In genomic region chr17:73715714-73716113, GRCh38 we compare ENCODE assay signal across 14 cellular contexts.
DNase-seq lines count a peak whose midpoint lies in the region; ATAC-seq and TF ChIP-seq lines count a peak whose summit lies in the region.
"Had no signal": no experiment of that assay in that cellular context is flagged by ENCODE, and none has a peak within 500 bp of the region (broad histone marks: within the 10 kb centered on the region; RNA-seq: fewer than 3 reads in every experiment).

No MANE protein-coding gene starts in this region.

- H3K27ac ChIP-seq in GM23338 (ENCODE audit: low read depth): no peak overlapping the region
- H3K27ac ChIP-seq in neural cell (ENCODE audit: low read length): peak overlapping the region; percentile 16
- H3K27ac ChIP-seq: C4-2B had no signal

- H3K79me2 ChIP-seq in GM23338 (replicated peaks; ENCODE audit: insufficient read depth) (no peaks in the 10 kb centered on the region), neural cell (replicated peaks; ENCODE audit: insufficient read depth, low read length) (no peaks in the 10 kb centered on the region)

- TF ChIP-seq EP300 in neural cell (conservative IDR thresholded peaks at IDR 0.05; ENCODE audit: poor library complexity, severe bottlenecking): no peak

- H3K9me3 Mint-ChIP-seq in GM23338 (no peaks in the 10 kb centered on the region), glutamatergic neuron (ENCODE audit: unreplicated experiment) (peaks cover 17% of the 10 kb centered on the region)
- H3K9me3 Mint-ChIP-seq: CD8-positive, alpha-beta T cell had no signal

- H3F3A ChIP-seq in GM23338 (replicated peaks; ENCODE audit: low read depth) (no peaks in the 10 kb centered on the region), neural cell (ENCODE audit: insufficient read depth, low read length, poor library complexity, severe bottlenecking) (no peaks in the 10 kb centered on the region)

- H4K20me1 ChIP-seq in GM23338 (replicated peaks; ENCODE audit: insufficient read depth) (no peaks in the 10 kb centered on the region), neural cell (ENCODE audit: insufficient read depth) (no peaks in the 10 kb centered on the region)

- H3K27me3 ChIP-seq in GM23338 (ENCODE audit: insufficient read depth) (no peaks in the 10 kb centered on the region), neural cell (ENCODE audit: insufficient read depth, low read depth, low read length) (no peaks in the 10 kb centered on the region)

- H3K9ac ChIP-seq in neural cell (ENCODE audit: low read length): no peak overlapping the region

- DNase-seq in GM23338 (ENCODE audit: low spot score) (no peak), amniotic epithelial cell (ENCODE audit: low read depth) (peak; percentile 3), DMS153 treated with DMSO at 0.1 percent for 48 hours (lab: John Stamatoyannopoulos, UW; ENCODE audit: unreplicated experiment) (no peak), glutamatergic neuron (no peak), DMS 273 (lab: John Stamatoyannopoulos, UW; ENCODE audit: unreplicated experiment) (no peak)
- DNase-seq: Caco-2; CD8-positive, alpha-beta T cell; IMR-90; KBM-7 had no signal

- no peaks in the 10 kb centered on the region for H3K9me2 ChIP-seq in GM23338 (ENCODE audit: insufficient read depth)
- H3K9me2 ChIP-seq in neural cell (ENCODE audit: insufficient read depth, low read length): no peaks in the 10 kb centered on the region

- H3K4me2 ChIP-seq in GM23338 (no peak overlapping the region), neural cell (ENCODE audit: low read length) (no peak overlapping the region)

- H3K4me1 Mint-ChIP-seq in GM23338 (peaks cover 18% of the 10 kb centered on the region), glutamatergic neuron (ENCODE audit: low read depth, unreplicated experiment) (peaks cover 44% of the 10 kb centered on the region)

- no peaks in the 10 kb centered on the region for H3K9me3 ChIP-seq in neural cell (ENCODE audit: low read length)
- H3K9me3 ChIP-seq: Caco-2 had no signal

- H3K4me1 ChIP-seq in GM23338 (ENCODE audit: insufficient read depth): no peaks in the 10 kb centered on the region
- H3K4me1 ChIP-seq: Caco-2 had no signal

- 0 out of 2 replicates have a peak overlapping the region, but pooled peaks have one; percentile 38 for H2AFZ ChIP-seq in GM23338
- H2AFZ ChIP-seq in neural cell (ENCODE audit: low read depth, low read length): no peak overlapping the region

- H3K27ac Mint-ChIP-seq in GM23338 (no peak overlapping the region), glutamatergic neuron (ENCODE audit: unreplicated experiment) (no peak overlapping the region)
- H3K27ac Mint-ChIP-seq: B cell; CD8-positive, alpha-beta T cell had no signal

- no peak for TF ChIP-seq RAD21 in neural cell (conservative IDR thresholded peaks at IDR 0.05)

- no peaks in the 10 kb centered on the region for H3K36me3 Mint-ChIP-seq in GM23338 (ENCODE audit: low read depth)
- no peaks in the 10 kb centered on the region for H3K36me3 Mint-ChIP-seq in glutamatergic neuron (ENCODE audit: unreplicated experiment)
- H3K36me3 Mint-ChIP-seq: CD8-positive, alpha-beta T cell had no signal

- peaks cover 17% of the 10 kb centered on the region for H3K27me3 Mint-ChIP-seq in GM23338 (ENCODE audit: insufficient read depth, low read depth, poor library complexity)
- H3K27me3 Mint-ChIP-seq in glutamatergic neuron (ENCODE audit: unreplicated experiment): peaks cover 10% of the 10 kb centered on the region

- H3K36me3 ChIP-seq in GM23338 (ENCODE audit: insufficient read depth) (no peaks in the 10 kb centered on the region), neural cell (ENCODE audit: insufficient read depth, low read length) (no peaks in the 10 kb centered on the region)

- ATAC-seq in GM23338 (no peak), HG03342 (IDR thresholded peaks at IDR 0.05; ENCODE audit: unreplicated experiment) (no peak)
- ATAC-seq: CD8-positive, alpha-beta T cell; GM12878 had no signal

- TF ChIP-seq CTCF in GM23338 (conservative IDR thresholded peaks at IDR 0.05; ENCODE audit: low read depth in 2 of 2) (no peak), neural cell (IDR thresholded peaks at IDR 0.05; ENCODE audit: poor library complexity, severe bottlenecking) (no peak), glutamatergic neuron (IDR thresholded peaks at IDR 0.05; ENCODE audit: partially characterized antibody, unreplicated experiment) (no peak)

- no peak overlapping the region for H3K4me3 ChIP-seq in GM23338
- no peak overlapping the region for H3K4me3 ChIP-seq in neural cell (ENCODE audit: low read length)
- H3K4me3 ChIP-seq: GM12878 had no signal

- H3K4me3 Mint-ChIP-seq in GM23338 (no peak overlapping the region; the same call in 2 of the 3 replicates), glutamatergic neuron (ENCODE audit: unreplicated experiment) (no peak overlapping the region)
- H3K4me3 Mint-ChIP-seq: B cell; CD8-positive, alpha-beta T cell had no signal

TF ChIP-seq in neural cell, 6 proteins besides CTCF, POLR2A, EP300 and RAD21:
- no peak for TF ChIP-seq POLR2AphosphoS5 (IDR thresholded peaks at IDR 0.05)
- no peak for TF ChIP-seq EZH2 (IDR thresholded peaks at IDR 0.05; ENCODE audit: borderline replicate concordance, insufficient read depth, low read length, poor library complexity, severe bottlenecking)
- no peak for TF ChIP-seq TAF1 (IDR thresholded peaks at IDR 0.05; ENCODE audit: low read depth)
- no peak for TF ChIP-seq SMC3 (conservative IDR thresholded peaks at IDR 0.05; ENCODE audit: poor library complexity)
- no peak for TF ChIP-seq MXI1 (conservative IDR thresholded peaks at IDR 0.05; ENCODE audit: poor library complexity, severe bottlenecking)
- TF ChIP-seq, protein P1, sequence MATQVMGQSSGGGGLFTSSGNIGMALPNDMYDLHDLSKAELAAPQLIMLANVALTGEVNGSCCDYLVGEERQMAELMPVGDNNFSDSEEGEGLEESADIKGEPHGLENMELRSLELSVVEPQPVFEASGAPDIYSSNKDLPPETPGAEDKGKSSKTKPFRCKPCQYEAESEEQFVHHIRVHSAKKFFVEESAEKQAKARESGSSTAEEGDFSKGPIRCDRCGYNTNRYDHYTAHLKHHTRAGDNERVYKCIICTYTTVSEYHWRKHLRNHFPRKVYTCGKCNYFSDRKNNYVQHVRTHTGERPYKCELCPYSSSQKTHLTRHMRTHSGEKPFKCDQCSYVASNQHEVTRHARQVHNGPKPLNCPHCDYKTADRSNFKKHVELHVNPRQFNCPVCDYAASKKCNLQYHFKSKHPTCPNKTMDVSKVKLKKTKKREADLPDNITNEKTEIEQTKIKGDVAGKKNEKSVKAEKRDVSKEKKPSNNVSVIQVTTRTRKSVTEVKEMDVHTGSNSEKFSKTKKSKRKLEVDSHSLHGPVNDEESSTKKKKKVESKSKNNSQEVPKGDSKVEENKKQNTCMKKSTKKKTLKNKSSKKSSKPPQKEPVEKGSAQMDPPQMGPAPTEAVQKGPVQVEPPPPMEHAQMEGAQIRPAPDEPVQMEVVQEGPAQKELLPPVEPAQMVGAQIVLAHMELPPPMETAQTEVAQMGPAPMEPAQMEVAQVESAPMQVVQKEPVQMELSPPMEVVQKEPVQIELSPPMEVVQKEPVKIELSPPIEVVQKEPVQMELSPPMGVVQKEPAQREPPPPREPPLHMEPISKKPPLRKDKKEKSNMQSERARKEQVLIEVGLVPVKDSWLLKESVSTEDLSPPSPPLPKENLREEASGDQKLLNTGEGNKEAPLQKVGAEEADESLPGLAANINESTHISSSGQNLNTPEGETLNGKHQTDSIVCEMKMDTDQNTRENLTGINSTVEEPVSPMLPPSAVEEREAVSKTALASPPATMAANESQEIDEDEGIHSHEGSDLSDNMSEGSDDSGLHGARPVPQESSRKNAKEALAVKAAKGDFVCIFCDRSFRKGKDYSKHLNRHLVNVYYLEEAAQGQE (IDR thresholded peaks at IDR 0.05; ENCODE audit: borderline replicate concordance): no peak
